11 cellular contexts compared by ENCODE assay signal in genomic region chr1:153308540-153308939, GRCh38. TPM values are rescaled to one million over a fixed set of nuclear protein-coding genes. Genes with fewer than 3 reads are reported as not detected.
"Had no signal": no experiment of that assay in that cellular context is flagged by ENCODE, and none has a peak within 500 bp of the region (broad histone marks: within the 10 kb centered on the region; RNA-seq: fewer than 3 reads in every experiment).

No MANE protein-coding gene starts in this region.

- H3K9ac ChIP-seq: GM23248 had no signal

- H2AFZ ChIP-seq: GM23248 had no signal

- H3K36me3 ChIP-seq: HAP-1 had no signal

- H3K4me3 ChIP-seq: GM23248, GM23338, HAP-1 had no signal

- H3K4me2 ChIP-seq: GM23338 had no signal

- H3K4me1 ChIP-seq: HAP-1 had no signal

- H3K27ac Mint-ChIP-seq: GM23338, H9, HFFc6 had no signal

- H3K9me3 ChIP-seq: HAP-1 had no signal

- ATAC-seq: GM23338, HCT116 had no signal

- H3K9me3 Mint-ChIP-seq: GM23338, HFFc6 had no signal

- H3K27ac ChIP-seq: GM23248 had no signal

- H3K4me3 Mint-ChIP-seq: GM23338, H9, HFFc6 had no signal

- DNase-seq: GM23248, GOT3, H7, H9, HCEC 1CT, HFFc6 had no signal

RNA-seq across cellular contexts. Expression of gene PGLYRP3, which starts 4.2 kb away (rescaled TPM):
- total RNA-seq: GM23248, GM23338, H1, H4, H7, H9, HFFc6 had no signal
- polyA plus RNA-seq: GM23248, GM23338, H1 had no signal

RNA-seq across cellular contexts. Expression of gene PGLYRP4, which starts 40.1 kb away (rescaled TPM):
- total RNA-seq: GM23248, GM23338, H1, H4, H7, H9, HFFc6 had no signal
- polyA plus RNA-seq: GM23248, GM23338, H1 had no signal

RNA-seq across cellular contexts. Expression of gene LORICRIN, which starts 49.1 kb away (rescaled TPM):
- total RNA-seq: GM23248, GM23338, H1, H4, H7, H9, HFFc6 had no signal
- polyA plus RNA-seq: GM23248, H1 had no signal

RNA-seq across cellular contexts. Expression of gene S100A9, which starts 49.1 kb away (rescaled TPM):
- total RNA-seq: GM23248, GM23338, H1, H4, H7, H9, HFFc6 had no signal
- polyA plus RNA-seq: GM23248, GM23338, H1 had no signal
